In genomic region chr4:139750099-139750498, GRCh38 we compare ENCODE assay signal across 2 cellular contexts.
TF ChIP-seq lines count a peak whose summit lies in the region.

No MANE protein-coding gene starts in this region.

TF ChIP-seq in HCT116, 20 proteins besides CTCF, POLR2A, EP300 and RAD21 (continued from another document):
- no peak for TF ChIP-seq TCF7L2 (IDR thresholded peaks at IDR 0.05; ENCODE audit: borderline replicate concordance, extremely low read depth, insufficient read depth, insufficient read length)
- TF ChIP-seq REST (IDR thresholded peaks at IDR 0.05; ENCODE audit: low read depth) = no peak

TF ChIP-seq in neural cell, 6 proteins besides CTCF, POLR2A, EP300 and RAD21 (continued from another document):
- no peak for TF ChIP-seq EZH2 (IDR thresholded peaks at IDR 0.05; ENCODE audit: borderline replicate concordance, insufficient read depth, low read length, poor library complexity, severe bottlenecking)
- no peak for TF ChIP-seq POLR2AphosphoS5 (IDR thresholded peaks at IDR 0.05)
- TF ChIP-seq TAF1 (IDR thresholded peaks at IDR 0.05; ENCODE audit: low read depth) = no peak
